ENCODE assay signal across 11 cellular contexts in genomic region chr2:28164280-28164801, GRCh38.
DNase-seq lines count a peak whose midpoint lies in the region; ATAC-seq and TF ChIP-seq lines count a peak whose summit lies in the region.
"Had no signal": no experiment of that assay in that cellular context is flagged by ENCODE, and none has a peak within 500 bp of the region (broad histone marks: within the 10 kb centered on the region; RNA-seq: fewer than 3 reads in every experiment).

No MANE protein-coding gene starts in this region.

- no peak for TF ChIP-seq CTCF in VCaP (conservative IDR thresholded peaks at IDR 0.05)
- peak; percentile 10 for TF ChIP-seq CTCF in left ventricle myocardium inferior (IDR thresholded peaks at IDR 0.05; ENCODE audit: borderline replicate concordance)

- H3K4me3 Mint-ChIP-seq in activated CD4-positive, alpha-beta T cell treated with anti-CD3 and anti-CD28 coated beads, Interleukin-2, amount 10 ng/mL, durations not matched to agents 24 days and 14 days, result no peak overlapping the region

- intact Hi-C loops in left ventricle myocardium inferior (cut with micrococcal nuclease), result loop anchor here (10.0 kb wide), 1 partner anchor 50 kb away; no protein-coding TSS in a partner anchor
- intact Hi-C loops in activated CD4-positive, alpha-beta T cell treated with anti-CD3 and anti-CD28 coated beads, Interleukin-2, amount 10 ng/mL, durations not matched to agents 24 days and 14 days (cut with micrococcal nuclease), result no loop called here

- H3K36me3 Mint-ChIP-seq in activated CD4-positive, alpha-beta T cell treated with anti-CD3 and anti-CD28 coated beads, Interleukin-2, amount 10 ng/mL, durations not matched to agents 24 days and 14 days (ENCODE audit: low read depth), result no peaks in the 10 kb centered on the region

- DNase-seq in GM04503 (ENCODE audit: low read depth), result peak; percentile 23
- DNase-seq in left ventricle myocardium inferior, result peak; percentile 41
- DNase-seq in activated CD4-positive, alpha-beta T cell treated with anti-CD3 and anti-CD28 coated beads, Interleukin-2, amount 10 ng/mL, durations not matched to agents 24 days and 14 days, result no peak
- DNase-seq in NCI-H1092 (lab: John Stamatoyannopoulos, UW), result no peak
- no peak for DNase-seq in substantia nigra (lab: John Stamatoyannopoulos, UW)
- DNase-seq: activated naive CD4-positive, alpha-beta T cell treated with Interleukin-2 at 50 U/mL for 16 hours; mesendoderm; stimulated activated CD4-positive, alpha-beta T cell treated with anti-CD3 and anti-CD28 coated beads, Interleukin-1b, Interleukin-23, amount 100 ng/mL, for 48 hours had no signal

- H3K36me3 ChIP-seq in left ventricle myocardium inferior (no peaks in the 10 kb centered on the region), skeletal muscle satellite cell (ENCODE audit: insufficient read depth, low read length) (no peaks in the 10 kb centered on the region)

- ATAC-seq in GM18867 (IDR thresholded peaks at IDR 0.05; ENCODE audit: unreplicated experiment), result no peak

- H3K4me3 ChIP-seq in left ventricle myocardium inferior (peak overlapping the region; percentile 18), skeletal muscle satellite cell (ENCODE audit: low read length) (no peak overlapping the region)

- no peaks in the 10 kb centered on the region for H3K4me1 Mint-ChIP-seq in activated CD4-positive, alpha-beta T cell treated with anti-CD3 and anti-CD28 coated beads, Interleukin-2, amount 10 ng/mL, durations not matched to agents 24 days and 14 days

- H3K27ac Mint-ChIP-seq in activated CD4-positive, alpha-beta T cell treated with anti-CD3 and anti-CD28 coated beads, Interleukin-2, amount 10 ng/mL, durations not matched to agents 24 days and 14 days, result no peak overlapping the region

- peak overlapping the region; percentile 24 for H3K9ac ChIP-seq in skeletal muscle satellite cell (ENCODE audit: low read depth, low read length)

- no peaks in the 10 kb centered on the region for H3K27me3 Mint-ChIP-seq in activated CD4-positive, alpha-beta T cell treated with anti-CD3 and anti-CD28 coated beads, Interleukin-2, amount 10 ng/mL, durations not matched to agents 24 days and 14 days

- H3K27me3 ChIP-seq in left ventricle myocardium inferior (ENCODE audit: low read depth) (no peaks in the 10 kb centered on the region), skeletal muscle satellite cell (ENCODE audit: control insufficient read depth, insufficient read depth, low read length) (no peaks in the 10 kb centered on the region)

- peak overlapping the region; percentile 87 for H3K27ac ChIP-seq in VCaP
- H3K27ac ChIP-seq in left ventricle myocardium inferior (replicated peaks), result peak overlapping the region; percentile 82
- no peak overlapping the region for H3K27ac ChIP-seq in substantia nigra (ENCODE audit: low read depth, low read length, poor library complexity, severe bottlenecking)

- no peaks in the 10 kb centered on the region for H3K9me3 ChIP-seq in left ventricle myocardium inferior (replicated peaks)
- no peaks in the 10 kb centered on the region for H3K9me3 ChIP-seq in skeletal muscle satellite cell (replicated peaks; ENCODE audit: low read length)

- peaks cover 52% of the 10 kb centered on the region for H3K4me1 ChIP-seq in left ventricle myocardium inferior
- peaks cover 49% of the 10 kb centered on the region for H3K4me1 ChIP-seq in skeletal muscle satellite cell (ENCODE audit: control insufficient read depth, insufficient read depth, low read length)

- peaks cover under 1% of the 10 kb centered on the region for H3K9me3 Mint-ChIP-seq in activated CD4-positive, alpha-beta T cell treated with anti-CD3 and anti-CD28 coated beads, Interleukin-2, amount 10 ng/mL, durations not matched to agents 24 days and 14 days

- H3K4me2 ChIP-seq in skeletal muscle satellite cell (ENCODE audit: low read length), result peak overlapping the region; percentile 4

Comparison
In these comparisons a context has a peak if more than half of its experiments do, and no peak if none do; other contexts are left out.
1. DNase-seq: peak in GM04503 (single experiment) and left ventricle myocardium inferior (single experiment); none in activated CD4-positive, alpha-beta T cell treated with anti-CD3 and anti-CD28 coated beads, Interleukin-2, amount 10 ng/mL, durations not matched to agents 24 days and 14 days (single experiment), NCI-H1092 (single experiment) and substantia nigra (0 of 49).